In genomic region chr7:33350577-33350976, GRCh38 we compare ENCODE assay signal across 7 cellular contexts.
"Had no signal": no experiment of that assay in that cellular context is flagged by ENCODE, and none has a peak within 500 bp of the region (broad histone marks: within the 10 kb centered on the region; RNA-seq: fewer than 3 reads in every experiment).

No MANE protein-coding gene starts in this region.

- H3K4me3 Mint-ChIP-seq: GM23338, H9 had no signal

- FAIRE-seq: HTR-8/SVneo, K562 had no signal

- H2AFZ ChIP-seq: GM23338 had no signal

- H3K4me2 ChIP-seq: GM23338 had no signal

- H3K4me3 ChIP-seq: GM23338, K562 had no signal

- ATAC-seq: GM23338, K562 had no signal

- H3K9me3 Mint-ChIP-seq: GM23338, H9 had no signal

- DNase-seq: H9, HCEC 1CT, IMR-90, KG1 had no signal

- H3K27ac Mint-ChIP-seq: GM23338 had no signal
